In genomic region chr11:117327567-117328413, GRCh38 we compare ENCODE assay signal across 8 cellular contexts. TPM values are rescaled to one million over a fixed set of nuclear protein-coding genes. Genes with fewer than 3 reads are reported as not detected.
DNase-seq lines count a peak whose midpoint lies in the region; ATAC-seq, FAIRE-seq and TF ChIP-seq lines count a peak whose summit lies in the region.

CEP164 (plus strand) TSS chr11:117327854; CDS start chr11:117338587, 10,733 bp downstream.

- DNase-seq in CMK (ENCODE audit: low read depth), result peak; percentile 85
- peak; percentile 97 for DNase-seq in GM20000 (ENCODE audit: low spot score)
- peak; percentile 97 for DNase-seq in HT-29 (ENCODE audit: low spot score)
- DNase-seq in NOMO-1 (lab: John Stamatoyannopoulos, UW; ENCODE audit: unreplicated experiment in 2 of 2), result peak; percentile 90 to 98
- peak; percentile 86 to 91 for DNase-seq in H1 (ENCODE audit: low read depth in 1 of 2, low spot score in 2 of 2)
- peak; percentile 86 to 90 for DNase-seq in memory B cell (ENCODE audit: low spot score in 2 of 2)
- peak; percentile 84 for DNase-seq in stimulated activated CD8-positive, alpha-beta memory T cell treated with anti-CD3 and anti-CD28 coated beads, Interleukin-12 subunit alpha, Interleukin-12 subunit beta, amount 100 ng/mL, for 24 hours (ENCODE audit: extremely low read depth)

- 0 out of 2 replicates have a peak, but pooled peaks cover 3% of the 10 kb centered on the region for H3K23me2 ChIP-seq in H1 (ENCODE audit: low read depth, low read length)

- H3K4ac ChIP-seq in H1 (replicated peaks; ENCODE audit: insufficient read length, low read depth, low read length), result peak within 1 kb of the TSS; percentile 6

- H2BK20ac ChIP-seq in H1 (ENCODE audit: low read length), result no peak within 1 kb of the TSS

- no peak within 1 kb of the TSS for H2BK120ac ChIP-seq in H1 (replicated peaks; ENCODE audit: low read depth, low read length)

- no peak within 1 kb of the TSS for H2BK5ac ChIP-seq in H1 (ENCODE audit: low read depth, low read length)

- no peaks in the 10 kb centered on the region for H3K9me3 ChIP-seq in H1 (ENCODE audit: insufficient read depth in 2 of 2, low read depth in 1 of 2, low read length in 1 of 2)

- no peak within 1 kb of the TSS for H3K23ac ChIP-seq in H1 (ENCODE audit: insufficient read length)

- H3K27me3 Mint-ChIP-seq in memory B cell, result no peaks in the 10 kb centered on the region

- peaks cover 7% of the 10 kb centered on the region for H3K4me1 Mint-ChIP-seq in memory B cell

- POLR2A ChIA-PET in activated CD8-positive, alpha-beta memory T cell treated with anti-CD3 and anti-CD28 coated beads for 36 hours (lab: Charles Lee), result interaction anchor here (0.6 to 1.8 kb wide), 4 partner anchors 97 to 555 kb away, joined by 3 to 16 read pairs (median 4); partner anchors contain the start of genes BUD13 and PCSK7
- POLR2A ChIA-PET in H1 (lab: Charles Lee; ENCODE audit: partially characterized antibody), result interaction anchor here (0.6 to 2.2 kb wide), 11 partner anchors 9 to 205 kb away, joined by 3 to 6 read pairs (median 3); partner anchors contain the start of genes BACE1 and PCSK7

- peak within 1 kb of the TSS; percentile 7; the same call in 1 of the 2 replicates for H4K8ac ChIP-seq in H1 (ENCODE audit: extremely low read depth, insufficient read depth, low read length)

- H2BK15ac ChIP-seq in H1 (ENCODE audit: low read length), result no peak within 1 kb of the TSS

- no peak for TF ChIP-seq CTCF in GM20000 (IDR thresholded peaks at IDR 0.05; ENCODE audit: extremely low read depth, missing control alignments)
- no peak for TF ChIP-seq CTCF in H1 (IDR thresholded peaks at IDR 0.05; ENCODE audit: control extremely low read depth in 1 of 3, insufficient read depth in 1 of 3, low read depth in 1 of 3, low read length in 3 of 3)

- peak within 1 kb of the TSS; percentile 42 for H3K4me3 Mint-ChIP-seq in memory B cell

- no peaks in the 10 kb centered on the region for H3K9me3 Mint-ChIP-seq in memory B cell

- TF ChIP-seq EP300 in H1 (IDR thresholded peaks at IDR 0.05; ENCODE audit: borderline replicate concordance in 1 of 2, low read depth in 2 of 2, low read length in 2 of 2), result no peak

- H4K20me1 ChIP-seq in H1 (replicated peaks in 1 of 2; ENCODE audit: control insufficient read depth in 1 of 2, insufficient read depth in 2 of 2, low read length in 2 of 2), result peaks cover 0 to 1% of the 10 kb centered on the region in 2 experiments

- peak; percentile 90 for ATAC-seq in memory B cell (ENCODE audit: low read depth)

- no peaks in the 10 kb centered on the region for H3K27me3 ChIP-seq in H1 (replicated peaks in 1 of 4; ENCODE audit: control insufficient read depth in 3 of 4, extremely low read depth in 1 of 4, insufficient read depth in 3 of 4, low read length in 3 of 4)

- H3K4me3 ChIP-seq in H1 (ENCODE audit: extremely low read depth in 1 of 4, insufficient read depth in 2 of 4, low read depth in 3 of 4, low read length in 4 of 4), result peak within 1 kb of the TSS; percentile 65 to 91 (median 73)

- 1% methylated on average over 57 of the region's 64 CpGs; no CpG with 5 or more reads in 1 of the 2 experiments for WGBS in H1 (ENCODE audit: extremely low coverage in 1 of 2, insufficient coverage in 1 of 2, insufficient read length in 1 of 2, insufficient replicate concordance in 2 of 2, low coverage in 1 of 2, low lambda C conversion rate in 2 of 2, missing lambda C conversion rate in 1 of 2), 2 experiments

- no peak within 1 kb of the TSS for H2AFZ ChIP-seq in H1 (ENCODE audit: low read length)

- no peak within 1 kb of the TSS for H4K91ac ChIP-seq in H1 (replicated peaks; ENCODE audit: insufficient read length, low read length)

- peaks cover 0 to 5% (median under 1%) of the 10 kb centered on the region in 4 experiments; a peak in 2 of 7 replicates for H3K4me1 ChIP-seq in H1 (replicated peaks in 1 of 4; ENCODE audit: control insufficient read depth in 3 of 4, insufficient read depth in 4 of 4, low read length in 3 of 4)

- no peak within 1 kb of the TSS for H3K56ac ChIP-seq in H1 (replicated peaks; ENCODE audit: insufficient read length, low read depth, low read length)

- H2BK12ac ChIP-seq in H1 (ENCODE audit: low read depth, low read length), result no peak within 1 kb of the TSS

- no peaks in the 10 kb centered on the region for H3K79me2 ChIP-seq in H1 (ENCODE audit: control insufficient read depth in 1 of 2, insufficient read depth in 2 of 2, low read length in 2 of 2)

- peaks cover 1% of the 10 kb centered on the region for H3K36me3 Mint-ChIP-seq in memory B cell

- H4K5ac ChIP-seq in H1 (ENCODE audit: insufficient read length, low read depth, low read length), result no peak within 1 kb of the TSS

- no peaks in the 10 kb centered on the region for H3K36me3 ChIP-seq in H1 (ENCODE audit: control insufficient read depth in 2 of 4, insufficient read depth in 4 of 4, low read length in 3 of 4)

- H3K14ac ChIP-seq in H1 (ENCODE audit: insufficient read length), result no peak within 1 kb of the TSS

- H3K4me2 ChIP-seq in H1 (ENCODE audit: insufficient read depth in 1 of 2, low read depth in 2 of 2, low read length in 2 of 2), result peak within 1 kb of the TSS; percentile 68 to 91

- H2AK5ac ChIP-seq in H1 (ENCODE audit: low read depth, low read length), result no peak within 1 kb of the TSS

- TF ChIP-seq RAD21 in H1 (IDR thresholded peaks at IDR 0.05 in 1 of 2, conservative IDR thresholded peaks at IDR 0.05 in 1 of 2; ENCODE audit: low read depth in 2 of 2, low read length in 2 of 2), result no peak

- peak in 1 of 2 experiments; percentile 34; a peak in 1 of 3 replicates for TF ChIP-seq POLR2A in H1 (IDR thresholded peaks at IDR 0.05; ENCODE audit: control extremely low read depth in 1 of 2, low read depth in 2 of 2, low read length in 2 of 2)

- no peak within 1 kb of the TSS for H3K27ac Mint-ChIP-seq in memory B cell

- H3K79me1 ChIP-seq in H1 (ENCODE audit: low read depth, low read length), result no peaks in the 10 kb centered on the region

- peak; percentile 89 for FAIRE-seq in H1 (lab: Jason Lieb, UNC)

- CTCF ChIA-PET in activated CD8-positive, alpha-beta memory T cell treated with anti-CD3 and anti-CD28 coated beads for 36 hours (lab: Charles Lee), result interaction anchor here (0.6 to 1.8 kb wide), 2 partner anchors 19 to 96 kb away, joined by 3 to 8 read pairs; partner anchors contain the start of gene PCSK7
- CTCF ChIA-PET in H1 (lab: Charles Lee; ENCODE audit: partially characterized antibody), result interaction anchor here (0.6 to 1.2 kb wide), 4 partner anchors 9 to 410 kb away, joined by 3 to 4 read pairs (median 4); no protein-coding TSS in a partner anchor

- no peak within 1 kb of the TSS for H3K18ac ChIP-seq in H1 (ENCODE audit: extremely low read depth, low read length)

- peak within 1 kb of the TSS; percentile 24; the same call in 1 of the 2 replicates for H3K27ac ChIP-seq in H1 (ENCODE audit: low read depth, low read length)

- peak within 1 kb of the TSS; percentile 34 to 64 (median 42); a peak in 5 of 7 replicates for H3K9ac ChIP-seq in H1 (replicated peaks in 1 of 4; ENCODE audit: extremely low read depth in 1 of 4, low read depth in 3 of 4, low read length in 3 of 4)

TF ChIP-seq in H1, 55 proteins besides CTCF, POLR2A, EP300 and RAD21:
- TF ChIP-seq MAFK (IDR thresholded peaks at IDR 0.05; ENCODE audit: low read depth, low read length), result no peak
- no peak for TF ChIP-seq SP4 (IDR thresholded peaks at IDR 0.05; ENCODE audit: low read length)
- TF ChIP-seq TAF1 (IDR thresholded peaks at IDR 0.05; ENCODE audit: low read depth, low read length), result peak; percentile 61; the same call in 1 of the 2 replicates
- TF ChIP-seq SIN3A (conservative IDR thresholded peaks at IDR 0.05 in 1 of 2, IDR thresholded peaks at IDR 0.05 in 1 of 2; ENCODE audit: low read depth in 1 of 2, low read length in 2 of 2), result peak in 1 of 2 experiments; percentile 94; a peak in 2 of 4 replicates
- TF ChIP-seq SP1 (IDR thresholded peaks at IDR 0.05; ENCODE audit: low read depth, low read length), result peak; percentile 92
- TF ChIP-seq GTF2F1 (IDR thresholded peaks at IDR 0.05; ENCODE audit: borderline replicate concordance, low read depth, low read length), result no peak
- TF ChIP-seq SP2 (IDR thresholded peaks at IDR 0.05; ENCODE audit: low read length), result peak; percentile 43
- peak; percentile 74; the same call in 1 of the 2 replicates for TF ChIP-seq CHD2 (IDR thresholded peaks at IDR 0.05; ENCODE audit: low read length)
- peak; percentile 30; the same call in 1 of the 2 replicates for TF ChIP-seq RFX5 (IDR thresholded peaks at IDR 0.05; ENCODE audit: borderline replicate concordance, low read depth, low read length)
- TF ChIP-seq PHF8 (conservative IDR thresholded peaks at IDR 0.05; ENCODE audit: low read depth, low read length), result peak; percentile 83; the same call in 1 of the 2 replicates
- peak; percentile 27; the same call in 1 of the 2 replicates for TF ChIP-seq CREB1 (IDR thresholded peaks at IDR 0.05)
- peak; percentile 92 for TF ChIP-seq ASH2L (IDR thresholded peaks at IDR 0.05; ENCODE audit: low read length)
- peak; percentile 49 for TF ChIP-seq KDM4A (IDR thresholded peaks at IDR 0.05; ENCODE audit: low read depth, low read length, severe bottlenecking)
- TF ChIP-seq TCF12 (IDR thresholded peaks at IDR 0.05; ENCODE audit: low read depth, low read length), result no peak
- no peak for TF ChIP-seq RXRA (IDR thresholded peaks at IDR 0.05; ENCODE audit: insufficient read depth, low read depth, low read length)
- TF ChIP-seq POLR2AphosphoS5 (IDR thresholded peaks at IDR 0.05; ENCODE audit: low read depth, low read length), result peak; percentile 43
- TF ChIP-seq TBP (IDR thresholded peaks at IDR 0.05; ENCODE audit: low read depth, low read length), result peak; percentile 38; the same call in 1 of the 2 replicates

RNA-seq across cellular contexts. Expression of gene CEP164, which starts in this region (rescaled TPM):
- 21.4 and 28.4 TPM in 2 replicates for total RNA-seq in HT-29 (2014; rRNA removed; shearing (Covaris generic))
- 10 to 100 TPM; 34.7 to 35.0 TPM for total RNA-seq in activated CD8-positive, alpha-beta memory T cell treated with anti-CD3 and anti-CD28 coated beads for 36 hours
- 18.7 and 20.8 TPM in 2 replicates for total RNA-seq in H1 (2021; fragmentation: NEBNext Ultra II Directional; extraction: Animal tissue kit (Norgen Biotek cat#: 25700))
- polyA plus RNA-seq in H1 (2011; rRNA removed), result 8.4 and 10.5 TPM in 2 replicates
- 12.3 TPM for polyA plus RNA-seq in H1 (2011; cell fraction: cytosol; rRNA removed)
- polyA plus RNA-seq in H1 (2011; cell fraction: nucleus; rRNA removed), result 49.4 TPM
- 14.5 to 18.6 TPM (median 14.7 TPM) in 4 replicates for polyA plus RNA-seq in H1 (2012, experiment 1 of 2)
- 9.2 TPM for polyA plus RNA-seq in H1 (2012, experiment 2 of 2)
- polyA plus RNA-seq in H1 (2013, experiment 1 of 2), result 17.7 TPM
- 16.6 TPM for polyA plus RNA-seq in H1 (2013, experiment 2 of 2)
- polyA minus RNA-seq in H1 (2011; rRNA and poly(A)+ RNA removed), result 12.4 and 13.0 TPM in 2 replicates
- polyA minus RNA-seq in H1 (2011; cell fraction: cytosol; rRNA and poly(A)+ RNA removed), result 9.7 TPM
- 14.4 TPM for polyA minus RNA-seq in H1 (2011; cell fraction: nucleus; rRNA and poly(A)+ RNA removed)

Comparison
In these comparisons a context has a peak if more than half of its experiments do, and no peak if none do; other contexts are left out.
1. Peak in every context shown above with its lines: DNase-seq, ATAC-seq, H3K4me3 ChIP-seq and H3K27ac ChIP-seq.